Comparison of ENCODE assay signal across 1 cellular context in the genomic region with DNA sequence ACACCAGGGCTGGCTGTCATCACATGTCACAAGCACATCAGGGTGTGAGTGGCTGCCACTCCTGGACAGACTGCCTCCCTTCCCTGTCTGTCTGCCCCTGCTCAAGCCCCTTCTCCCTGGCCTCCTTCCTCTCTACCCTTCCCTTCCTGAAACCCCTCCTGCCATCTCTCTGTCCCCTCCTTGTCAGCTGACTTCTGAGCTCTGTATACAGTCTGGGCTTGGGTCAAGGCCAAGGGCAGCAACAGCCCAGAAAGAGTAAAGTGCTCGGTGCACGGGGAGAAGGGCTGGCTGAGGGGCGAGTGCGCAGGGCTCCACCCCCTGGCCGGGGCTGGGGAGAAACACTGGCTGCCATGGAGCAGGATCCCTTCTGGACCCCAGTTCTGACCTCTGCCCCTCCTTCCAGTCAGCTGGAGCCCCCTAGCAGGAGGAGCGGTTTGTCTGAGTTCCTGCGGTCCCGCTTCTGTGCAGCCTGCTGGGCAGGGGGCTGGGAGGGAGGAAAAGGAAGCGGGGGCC.
TF ChIP-seq lines count a peak whose summit lies in the region.

No MANE protein-coding gene starts in this region.

TF ChIP-seq in IMR-90, 13 proteins besides CTCF, POLR2A, EP300 and RAD21:
- TF ChIP-seq CHD1 (IDR thresholded peaks at IDR 0.05; ENCODE audit: low read depth, low read length) (no peak), NFE2L2 (IDR thresholded peaks at IDR 0.05; ENCODE audit: low read depth, low read length) (no peak), RFX5 (IDR thresholded peaks at IDR 0.05; ENCODE audit: low read depth, low read length) (no peak), RCOR1 (IDR thresholded peaks at IDR 0.05; ENCODE audit: insufficient replicate concordance, low read length) (no peak)
- TF ChIP-seq, protein P1, sequence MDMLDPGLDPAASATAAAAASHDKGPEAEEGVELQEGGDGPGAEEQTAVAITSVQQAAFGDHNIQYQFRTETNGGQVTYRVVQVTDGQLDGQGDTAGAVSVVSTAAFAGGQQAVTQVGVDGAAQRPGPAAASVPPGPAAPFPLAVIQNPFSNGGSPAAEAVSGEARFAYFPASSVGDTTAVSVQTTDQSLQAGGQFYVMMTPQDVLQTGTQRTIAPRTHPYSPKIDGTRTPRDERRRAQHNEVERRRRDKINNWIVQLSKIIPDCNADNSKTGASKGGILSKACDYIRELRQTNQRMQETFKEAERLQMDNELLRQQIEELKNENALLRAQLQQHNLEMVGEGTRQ (IDR thresholded peaks at IDR 0.05; ENCODE audit: low read depth, low read length) = no peak
